Comparison of ENCODE assay signal across 18 cellular contexts in the genomic region with DNA sequence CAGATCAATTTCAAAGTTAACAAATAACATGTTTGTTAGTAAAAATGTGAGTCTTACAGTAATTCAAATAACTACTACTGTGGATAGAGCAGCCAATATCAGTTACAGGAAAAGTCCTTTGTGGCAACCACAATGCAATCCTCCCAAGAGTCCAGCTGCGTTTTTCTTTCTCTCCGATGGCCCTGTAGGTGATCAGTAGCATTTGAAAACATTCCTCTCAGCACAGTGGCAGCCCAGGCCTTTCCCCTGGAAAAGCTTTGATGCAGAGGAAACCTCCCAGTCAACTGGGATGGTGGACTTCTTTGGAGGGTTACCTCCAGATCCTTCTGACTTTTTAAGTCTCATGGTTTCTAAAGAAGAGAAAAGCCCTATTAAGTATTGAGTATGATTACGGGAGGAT. TPM values are rescaled to one million over a fixed set of nuclear protein-coding genes. Genes with fewer than 3 reads are reported as not detected.
DNase-seq lines count a peak whose midpoint lies in the region; ATAC-seq, FAIRE-seq and TF ChIP-seq lines count a peak whose summit lies in the region.
"Had no signal": no experiment of that assay in that cellular context is flagged by ENCODE, and none has a peak within 500 bp of the region (broad histone marks: within the 10 kb centered on the region; RNA-seq: fewer than 3 reads in every experiment).

No MANE protein-coding gene starts in this region.

- no peak overlapping the region for H3K4me3 ChIP-seq in H7 (ENCODE audit: insufficient read depth, low read depth, low read length)
- no peak overlapping the region for H3K4me3 ChIP-seq in K562
- H3K4me3 ChIP-seq in stomach, result no peak overlapping the region

- no peak overlapping the region for H3K4me2 ChIP-seq in K562 (ENCODE audit: insufficient read depth, low read length)

- H3K27ac ChIP-seq in K562 (ENCODE audit: extremely low read depth, low read depth, low read length) (no peak overlapping the region), stomach (no peak overlapping the region)

- H4K20me1 ChIP-seq in K562 (replicated peaks; ENCODE audit: control insufficient read depth, insufficient read depth, low read length), result no peaks in the 10 kb centered on the region

- peak overlapping the region; percentile 8; the same call in 1 of the 2 replicates for H2AFZ ChIP-seq in K562 (ENCODE audit: low read depth, low read length)

- no peak for ATAC-seq in K562
- ATAC-seq in activated CD8-positive, alpha-beta memory T cell treated with anti-CD3 and anti-CD28 coated beads, Interleukin-2, amount 10 ng/mL, durations not matched to agents 7 days and 5 days, result no peak
- ATAC-seq: HepG2 had no signal

- H3K9me3 Mint-ChIP-seq in activated CD8-positive, alpha-beta memory T cell treated with anti-CD3 and anti-CD28 coated beads, Interleukin-2, amount 10 ng/mL, durations not matched to agents 7 days and 5 days (ENCODE audit: low read depth), result no peaks in the 10 kb centered on the region
- H3K9me3 Mint-ChIP-seq: CD4-positive, alpha-beta T cell had no signal

- TF ChIP-seq CTCF in K562 (IDR thresholded peaks at IDR 0.05 in 2 of 3, conservative IDR thresholded peaks at IDR 0.05 in 1 of 3; ENCODE audit: insufficient read depth in 2 of 3, low read depth in 1 of 3, low read length in 3 of 3), result no peak
- no peak for TF ChIP-seq CTCF in stomach (IDR thresholded peaks at IDR 0.05)

- TF ChIP-seq POLR2A in K562 (conservative IDR thresholded peaks at IDR 0.05) (no peak), stomach (IDR thresholded peaks at IDR 0.05) (no peak)

- H3K36me3 Mint-ChIP-seq in activated CD8-positive, alpha-beta memory T cell treated with anti-CD3 and anti-CD28 coated beads, Interleukin-2, amount 10 ng/mL, durations not matched to agents 7 days and 5 days, result no peaks in the 10 kb centered on the region

- peaks cover 27% of the 10 kb centered on the region for H3K27me3 Mint-ChIP-seq in activated CD8-positive, alpha-beta memory T cell treated with anti-CD3 and anti-CD28 coated beads, Interleukin-2, amount 10 ng/mL, durations not matched to agents 7 days and 5 days

- peak; percentile 32 for DNase-seq in H7
- peak; percentile 60 for DNase-seq in NCI-H146 (lab: John Stamatoyannopoulos, UW)
- no peak for DNase-seq in K562 (ENCODE audit: extremely low read depth in 1 of 4, low spot score in 3 of 4)
- DNase-seq in stomach, result peak; percentile 7
- DNase-seq in activated CD8-positive, alpha-beta memory T cell treated with anti-CD3 and anti-CD28 coated beads, Interleukin-2, amount 10 ng/mL, durations not matched to agents 7 days and 5 days, result no peak
- no peak for DNase-seq in LoVo (ENCODE audit: low spot score)
- DNase-seq in activated CD4-positive, alpha-beta T cell treated with anti-CD3 and anti-CD28 coated beads, Interleukin-2, amount 50 U/mL, for 4 hours, result no peak
- DNase-seq: C1 segment of cervical spinal cord; Calu3; CD4-positive, alpha-beta T cell; DMS 273 treated with DMSO at 0.1 percent for 48 hours; DMS79 had no signal

- POLR2A ChIA-PET in K562 (lab: Yijun Ruan, JAX), result no interaction called here

- H3K9me3 ChIP-seq in K562 (replicated peaks; ENCODE audit: control insufficient read depth, insufficient read depth, low read depth, low read length), result no peaks in the 10 kb centered on the region
- H3K9me3 ChIP-seq in stomach, result peaks cover 0 to under 1% (median 0%) of the 10 kb centered on the region in 4 donors

- no peak for TF ChIP-seq RAD21 in K562 (CRISPR knock-in tag; conservative IDR thresholded peaks at IDR 0.05 in 1 of 2, IDR thresholded peaks at IDR 0.05 in 1 of 2)

- intact Hi-C loops in K562 (cut with micrococcal nuclease) (no loop called here), stomach (cut with DNase I; ENCODE audit: low total_unique reads) (no loop called here)

- H3K36me3 ChIP-seq in H7 (replicated peaks; ENCODE audit: control insufficient read depth, insufficient read depth, low read length), result no peaks in the 10 kb centered on the region
- no peaks in the 10 kb centered on the region for H3K36me3 ChIP-seq in K562 (ENCODE audit: control insufficient read depth, insufficient read depth, low read length)
- H3K36me3 ChIP-seq in stomach, result no peaks in the 10 kb centered on the region

- in situ Hi-C loops in K562 (cut with MboI), result no loop called here

- WGBS in K562 (ENCODE audit: insufficient coverage, low coverage, missing lambda C conversion rate), result 61% methylated on average over 3 of the region's 3 CpGs
- 52 to 64% (median 58%) methylated on average over 3 of the region's 3 CpGs for WGBS in stomach, 5 donors

- CTCF ChIA-PET in K562 (lab: Yijun Ruan, JAX; ENCODE audit: low intra/inter-chr PET ratio), result no interaction called here
- CTCF ChIA-PET in activated CD8-positive, alpha-beta memory T cell treated with anti-CD3 and anti-CD28 coated beads, Interleukin-2, amount 10 ng/mL, durations not matched to agents 7 days and 5 days (lab: Charles Lee), result interaction anchor here (1.0 kb wide), 1 partner anchor 30 kb away, joined by 3 read pairs; no protein-coding TSS in a partner anchor

- H3K4me3 Mint-ChIP-seq in activated CD8-positive, alpha-beta memory T cell treated with anti-CD3 and anti-CD28 coated beads, Interleukin-2, amount 10 ng/mL, durations not matched to agents 7 days and 5 days, result no peak overlapping the region
- H3K4me3 Mint-ChIP-seq: B cell; CD4-positive, alpha-beta T cell had no signal

- H3K27me3 ChIP-seq in H7 (ENCODE audit: control insufficient read depth, insufficient read depth, low read length) (no peaks in the 10 kb centered on the region), K562 (ENCODE audit: control insufficient read depth in 2 of 2, insufficient read depth in 2 of 2, low read length in 2 of 2) (no peaks in the 10 kb centered on the region), stomach (peaks cover 0 to 38% (median 10%) of the 10 kb centered on the region in 3 donors)

- no peaks in the 10 kb centered on the region for H3K79me2 ChIP-seq in K562 (ENCODE audit: control insufficient read depth, insufficient read depth, low read length)

- no peaks in the 10 kb centered on the region for H3K4me1 Mint-ChIP-seq in activated CD8-positive, alpha-beta memory T cell treated with anti-CD3 and anti-CD28 coated beads, Interleukin-2, amount 10 ng/mL, durations not matched to agents 7 days and 5 days

- no peaks in the 10 kb centered on the region for H3K9me1 ChIP-seq in K562 (ENCODE audit: control insufficient read depth, insufficient read depth, low read length)

- TF ChIP-seq EP300 in K562 (IDR thresholded peaks at IDR 0.05; ENCODE audit: low read length) (no peak), stomach (IDR thresholded peaks at IDR 0.05) (no peak)

- H3K4me1 ChIP-seq in K562 (replicated peaks in 1 of 2; ENCODE audit: control insufficient read depth in 2 of 2, insufficient read depth in 2 of 2, low read length in 2 of 2) (peaks cover 0 to 4% of the 10 kb centered on the region in 2 experiments; a peak in 2 of 5 replicates), stomach (no peaks in the 10 kb centered on the region)

- no TSS peak for BruUV-seq in K562 (replicated peaks; lab: Mats Ljungman, UMichigan)

- no peak for FAIRE-seq in K562 (lab: Jason Lieb, UNC)
- FAIRE-seq: A204.1, G401.6, GM12891, HepG2 had no signal

- H3K9ac ChIP-seq in K562 (ENCODE audit: insufficient read depth in 1 of 2, low read depth in 2 of 2, low read length in 2 of 2), result no peak overlapping the region

- no peak overlapping the region for H3K27ac Mint-ChIP-seq in activated CD8-positive, alpha-beta memory T cell treated with anti-CD3 and anti-CD28 coated beads, Interleukin-2, amount 10 ng/mL, durations not matched to agents 7 days and 5 days
- H3K27ac Mint-ChIP-seq: B cell; CD4-positive, alpha-beta T cell had no signal

RNA-seq across cellular contexts. Expression of a gene that starts 18.0 kb away (rescaled TPM):
- total RNA-seq in H7 (2014; rRNA removed; shearing (Covaris generic)), result 73.0 and 76.3 TPM in 2 replicates
- 0.46 TPM in 1 of 2 replicates, not detected in the other for total RNA-seq in K562 (2011; cell fraction: chromatin; rRNA removed; ENCODE audit: low replicate concordance)
- total RNA-seq in K562 (2011; cell fraction: nucleolus; rRNA removed), result 0.13 and 0.33 TPM in 2 replicates
- total RNA-seq in K562 (2011; cell fraction: nucleoplasm; rRNA removed), result not detected in 2 replicates
- 0.05 TPM in 1 of 2 replicates, not detected in the other for total RNA-seq in K562 (2014; rRNA removed)
- total RNA-seq in K562 (2014; rRNA removed; fragmentation: Illumina TruSeq; extraction: Trizol), result not detected in 2 replicates
- not detected in 2 replicates for total RNA-seq in K562 (2015; rRNA removed; fragmentation: Illumina TruSeq; extraction: Trizol)
- 0.38 TPM in 1 of 2 replicates, not detected in the other for total RNA-seq in K562 (2021)
- 0.07 and 0.18 TPM in 2 replicates for polyA plus RNA-seq in K562 (2011; rRNA removed)
- polyA plus RNA-seq in K562 (2011; cell fraction: cytosol; rRNA removed), result 0.06 and 0.13 TPM in 2 replicates
- 1.1 and 1.4 TPM in 2 replicates for polyA plus RNA-seq in K562 (2011; cell fraction: nucleus; rRNA removed)
- polyA plus RNA-seq in K562 (2012), result 0.07 TPM in 1 of 2 replicates, not detected in the other
- not detected in 2 replicates for polyA plus RNA-seq in K562 (2014; fragmentation: Illumina TruSeq; extraction: Trizol)
- not detected for polyA plus RNA-seq in K562 (2014; fragmentation: Nextera tagmentation; extraction: Ambion mirVana)
- polyA plus RNA-seq in K562 (2014; rRNA removed), result 0.08 TPM in 1 of 2 replicates, not detected in the other
- polyA minus RNA-seq in K562 (2011; rRNA and poly(A)+ RNA removed), result not detected in 2 replicates
- polyA minus RNA-seq in K562 (2011; cell fraction: cytosol; rRNA and poly(A)+ RNA removed), result not detected in 2 replicates
- polyA minus RNA-seq in K562 (2011; cell fraction: nucleus; rRNA and poly(A)+ RNA removed), result 0.33 TPM in 1 of 2 replicates, not detected in the other
- total RNA-seq in stomach, result 10 to 100 TPM in 1 of 5 donors, 1 to 10 TPM in 4; 4.6 to 11.1 (median 6.7) TPM
- 1 to 10 TPM; 2.1 to 5.5 (median 3.4) TPM for polyA plus RNA-seq in stomach
- under 1 TPM; 0.07 to 0.12 TPM for total RNA-seq in activated CD8-positive, alpha-beta memory T cell treated with anti-CD3 and anti-CD28 coated beads, Interleukin-2, amount 10 ng/mL, durations not matched to agents 7 days and 5 days
- total RNA-seq: B cell, HepG2 had no signal
- polyA plus RNA-seq: HepG2 had no signal

RNA-seq across cellular contexts. Expression of a gene that starts 37.6 kb away (rescaled TPM):
- 9.9 and 17.0 TPM in 2 replicates for total RNA-seq in H7 (2014; rRNA removed; shearing (Covaris generic))
- total RNA-seq in K562 (2011; cell fraction: chromatin; rRNA removed; ENCODE audit: low replicate concordance), result 1.9 and 4.7 TPM in 2 replicates
- 1.1 and 2.7 TPM in 2 replicates for total RNA-seq in K562 (2011; cell fraction: nucleolus; rRNA removed)
- 1.5 and 1.8 TPM in 2 replicates for total RNA-seq in K562 (2011; cell fraction: nucleoplasm; rRNA removed)
- total RNA-seq in K562 (2014; rRNA removed) (0.09 and 0.24 TPM in 2 replicates), K562 (2014; rRNA removed; fragmentation: Illumina TruSeq; extraction: Trizol) (0.10 and 0.40 TPM in 2 replicates), K562 (2015; rRNA removed; fragmentation: Illumina TruSeq; extraction: Trizol) (0.11 and 0.36 TPM in 2 replicates), K562 (2021) (0.29 and 0.86 TPM in 2 replicates), stomach (10 to 100 TPM in 1 of 5 donors, 1 to 10 TPM in 3, under 1 TPM in 1; under 0.01 to 19.1 (median 2.8) TPM)
- polyA plus RNA-seq in K562 (2011; rRNA removed) (0.15 and 0.61 TPM in 2 replicates), K562 (2014; fragmentation: Illumina TruSeq; extraction: Trizol) (0.16 and 0.21 TPM in 2 replicates), K562 (2014; fragmentation: Nextera tagmentation; extraction: Ambion mirVana) (not detected), K562 (2014; rRNA removed) (0.62 TPM in 1 of 2 replicates, not detected in the other), stomach (1 to 10 TPM in 1 of 3 donors, under 1 TPM in 2; 0.62 to 3.1 (median 0.76) TPM)
- polyA plus RNA-seq in K562 (2011; cell fraction: cytosol; rRNA removed), result 0.10 and 0.19 TPM in 2 replicates
- 1.4 and 1.7 TPM in 2 replicates for polyA plus RNA-seq in K562 (2011; cell fraction: nucleus; rRNA removed)
- polyA plus RNA-seq in K562 (2012), result 0.29 and 2.2 TPM in 2 replicates
- 0.18 and 0.21 TPM in 2 replicates for polyA minus RNA-seq in K562 (2011; rRNA and poly(A)+ RNA removed)
- polyA minus RNA-seq in K562 (2011; cell fraction: cytosol; rRNA and poly(A)+ RNA removed), result 3.5 TPM in 1 of 2 replicates, not detected in the other
- 0.44 and 1.1 TPM in 2 replicates for polyA minus RNA-seq in K562 (2011; cell fraction: nucleus; rRNA and poly(A)+ RNA removed)
- 1 to 10 TPM; 3.6 to 4.9 TPM for total RNA-seq in activated CD8-positive, alpha-beta memory T cell treated with anti-CD3 and anti-CD28 coated beads, Interleukin-2, amount 10 ng/mL, durations not matched to agents 7 days and 5 days
- total RNA-seq: HT-29 had no signal

RNA-seq across cellular contexts. Expression of a gene that starts 53.9 kb away (rescaled TPM):
- 148 and 198 TPM in 2 replicates for total RNA-seq in H7 (2014; rRNA removed; shearing (Covaris generic))
- total RNA-seq in K562 (2011; cell fraction: chromatin; rRNA removed; ENCODE audit: low replicate concordance), result 87.7 and 259 TPM in 2 replicates
- total RNA-seq in K562 (2011; cell fraction: nucleolus; rRNA removed), result 611 and 654 TPM in 2 replicates
- 313 and 394 TPM in 2 replicates for total RNA-seq in K562 (2011; cell fraction: nucleoplasm; rRNA removed)
- 222 and 275 TPM in 2 replicates for total RNA-seq in K562 (2014; rRNA removed)
- total RNA-seq in K562 (2014; rRNA removed; fragmentation: Illumina TruSeq; extraction: Trizol), result 120 and 146 TPM in 2 replicates
- 299 and 311 TPM in 2 replicates for total RNA-seq in K562 (2015; rRNA removed; fragmentation: Illumina TruSeq; extraction: Trizol)
- total RNA-seq in K562 (2021), result 272 and 275 TPM in 2 replicates
- 255 and 290 TPM in 2 replicates for polyA plus RNA-seq in K562 (2011; rRNA removed)
- 616 and 1,308 TPM in 2 replicates for polyA plus RNA-seq in K562 (2011; cell fraction: cytosol; rRNA removed)
- polyA plus RNA-seq in K562 (2011; cell fraction: nucleus; rRNA removed), result 189 and 214 TPM in 2 replicates
- 287 and 544 TPM in 2 replicates for polyA plus RNA-seq in K562 (2012)
- 196 and 294 TPM in 2 replicates for polyA plus RNA-seq in K562 (2014; fragmentation: Illumina TruSeq; extraction: Trizol)
- 100 to 1,000 TPM; 469 to 492 TPM for polyA plus RNA-seq in K562 (2014; fragmentation: Nextera tagmentation; extraction: Ambion mirVana)
- 344 and 405 TPM in 2 replicates for polyA plus RNA-seq in K562 (2014; rRNA removed)
- polyA minus RNA-seq in K562 (2011; rRNA and poly(A)+ RNA removed), result 132 and 170 TPM in 2 replicates
- polyA minus RNA-seq in K562 (2011; cell fraction: cytosol; rRNA and poly(A)+ RNA removed), result 261 and 339 TPM in 2 replicates
- 48.7 and 66.4 TPM in 2 replicates for polyA minus RNA-seq in K562 (2011; cell fraction: nucleus; rRNA and poly(A)+ RNA removed)
- total RNA-seq in stomach, result 100 to 1,000 TPM in 3 of 5 donors, 10 to 100 TPM in 2; 13.9 to 186 (median 150) TPM
- 100 to 1,000 TPM; 554 to 717 (median 646) TPM for polyA plus RNA-seq in stomach
- 100 to 1,000 TPM; 190 to 191 TPM for total RNA-seq in activated CD8-positive, alpha-beta memory T cell treated with anti-CD3 and anti-CD28 coated beads, Interleukin-2, amount 10 ng/mL, durations not matched to agents 7 days and 5 days

RNA-seq across cellular contexts. Expression of a gene that starts 54.1 kb away (rescaled TPM):
- 63.3 and 76.2 TPM in 2 replicates for total RNA-seq in H7 (2014; rRNA removed; shearing (Covaris generic))
- total RNA-seq in K562 (2011; cell fraction: chromatin; rRNA removed; ENCODE audit: low replicate concordance), result 85.9 and 295 TPM in 2 replicates
- total RNA-seq in K562 (2011; cell fraction: nucleolus; rRNA removed), result 142 and 145 TPM in 2 replicates
- total RNA-seq in K562 (2011; cell fraction: nucleoplasm; rRNA removed), result 98.2 and 107 TPM in 2 replicates
- total RNA-seq in K562 (2014; rRNA removed) (62.4 and 70.5 TPM in 2 replicates), K562 (2014; rRNA removed; fragmentation: Illumina TruSeq; extraction: Trizol) (16.3 and 30.6 TPM in 2 replicates), K562 (2015; rRNA removed; fragmentation: Illumina TruSeq; extraction: Trizol) (34.1 and 39.2 TPM in 2 replicates), K562 (2021) (64.0 and 67.1 TPM in 2 replicates), stomach (100 to 1,000 TPM in 1 of 5 donors, 10 to 100 TPM in 4; 31.0 to 186 (median 54.0) TPM)
- polyA plus RNA-seq in K562 (2011; rRNA removed) (37.9 and 74.6 TPM in 2 replicates), K562 (2014; fragmentation: Illumina TruSeq; extraction: Trizol) (72.5 and 80.1 TPM in 2 replicates), K562 (2014; fragmentation: Nextera tagmentation; extraction: Ambion mirVana) (10 to 100 TPM; 24.3 to 36.4 TPM), K562 (2014; rRNA removed) (63.2 and 69.3 TPM in 2 replicates), stomach (10 to 100 TPM; 52.3 to 57.7 (median 54.4) TPM)
- polyA plus RNA-seq in K562 (2011; cell fraction: cytosol; rRNA removed), result 81.4 and 108 TPM in 2 replicates
- polyA plus RNA-seq in K562 (2011; cell fraction: nucleus; rRNA removed), result 174 and 207 TPM in 2 replicates
- 78.2 and 88.3 TPM in 2 replicates for polyA plus RNA-seq in K562 (2012)
- 72.5 and 76.8 TPM in 2 replicates for polyA minus RNA-seq in K562 (2011; rRNA and poly(A)+ RNA removed)
- 47.7 and 58.4 TPM in 2 replicates for polyA minus RNA-seq in K562 (2011; cell fraction: cytosol; rRNA and poly(A)+ RNA removed)
- 49.9 and 58.3 TPM in 2 replicates for polyA minus RNA-seq in K562 (2011; cell fraction: nucleus; rRNA and poly(A)+ RNA removed)
- 10 to 100 TPM; 69.4 to 72.0 TPM for total RNA-seq in activated CD8-positive, alpha-beta memory T cell treated with anti-CD3 and anti-CD28 coated beads, Interleukin-2, amount 10 ng/mL, durations not matched to agents 7 days and 5 days

RNA-seq across cellular contexts. Expression of a gene that starts 56.1 kb away (rescaled TPM):
- not detected in 2 replicates for total RNA-seq in H7 (2014; rRNA removed; shearing (Covaris generic))
- total RNA-seq in K562 (2011; cell fraction: chromatin; rRNA removed; ENCODE audit: low replicate concordance), result not detected in 2 replicates
- not detected in 2 replicates for total RNA-seq in K562 (2011; cell fraction: nucleolus; rRNA removed)
- not detected in 2 replicates for total RNA-seq in K562 (2011; cell fraction: nucleoplasm; rRNA removed)
- total RNA-seq in K562 (2014; rRNA removed) (not detected in 2 replicates), K562 (2014; rRNA removed; fragmentation: Illumina TruSeq; extraction: Trizol) (not detected in 2 replicates), K562 (2015; rRNA removed; fragmentation: Illumina TruSeq; extraction: Trizol) (not detected in 2 replicates), K562 (2021) (not detected in 2 replicates), stomach (under 1 TPM in 1 of 5 donors, not detected in 4; 0.37 TPM)
- polyA plus RNA-seq in K562 (2011; rRNA removed) (not detected in 2 replicates), K562 (2014; fragmentation: Illumina TruSeq; extraction: Trizol) (not detected in 2 replicates), K562 (2014; fragmentation: Nextera tagmentation; extraction: Ambion mirVana) (not detected), K562 (2014; rRNA removed) (not detected in 2 replicates), stomach (1 to 10 TPM in 2 of 3 donors, under 1 TPM in 1; 0.19 to 1.4 (median 1.1) TPM)
- polyA plus RNA-seq in K562 (2011; cell fraction: cytosol; rRNA removed), result not detected in 2 replicates
- not detected in 2 replicates for polyA plus RNA-seq in K562 (2011; cell fraction: nucleus; rRNA removed)
- polyA plus RNA-seq in K562 (2012), result 0.56 and 0.65 TPM in 2 replicates
- polyA minus RNA-seq in K562 (2011; rRNA and poly(A)+ RNA removed), result not detected in 2 replicates
- polyA minus RNA-seq in K562 (2011; cell fraction: cytosol; rRNA and poly(A)+ RNA removed), result not detected in 2 replicates
- not detected in 2 replicates for polyA minus RNA-seq in K562 (2011; cell fraction: nucleus; rRNA and poly(A)+ RNA removed)
- total RNA-seq in activated CD8-positive, alpha-beta memory T cell treated with anti-CD3 and anti-CD28 coated beads, Interleukin-2, amount 10 ng/mL, durations not matched to agents 7 days and 5 days, result not detected
- total RNA-seq: B cell; Calu3; CD4-positive, alpha-beta T cell; HepG2; HT-29 had no signal
- polyA plus RNA-seq: HepG2 had no signal

Comparison
In these comparisons a context has a peak if more than half of its experiments do, and no peak if none do; other contexts are left out.
1. DNase-seq: peak in H7 (single experiment), NCI-H146 (single experiment) and stomach (single experiment); none in K562 (0 of 4), activated CD8-positive, alpha-beta memory T cell treated with anti-CD3 and anti-CD28 coated beads, Interleukin-2, amount 10 ng/mL, durations not matched to agents 7 days and 5 days (single experiment), LoVo (single experiment) and activated CD4-positive, alpha-beta T cell treated with anti-CD3 and anti-CD28 coated beads, Interleukin-2, amount 50 U/mL, for 4 hours (0 of 2).